Comparison of ENCODE assay signal across 8 cellular contexts in the genomic region with DNA sequence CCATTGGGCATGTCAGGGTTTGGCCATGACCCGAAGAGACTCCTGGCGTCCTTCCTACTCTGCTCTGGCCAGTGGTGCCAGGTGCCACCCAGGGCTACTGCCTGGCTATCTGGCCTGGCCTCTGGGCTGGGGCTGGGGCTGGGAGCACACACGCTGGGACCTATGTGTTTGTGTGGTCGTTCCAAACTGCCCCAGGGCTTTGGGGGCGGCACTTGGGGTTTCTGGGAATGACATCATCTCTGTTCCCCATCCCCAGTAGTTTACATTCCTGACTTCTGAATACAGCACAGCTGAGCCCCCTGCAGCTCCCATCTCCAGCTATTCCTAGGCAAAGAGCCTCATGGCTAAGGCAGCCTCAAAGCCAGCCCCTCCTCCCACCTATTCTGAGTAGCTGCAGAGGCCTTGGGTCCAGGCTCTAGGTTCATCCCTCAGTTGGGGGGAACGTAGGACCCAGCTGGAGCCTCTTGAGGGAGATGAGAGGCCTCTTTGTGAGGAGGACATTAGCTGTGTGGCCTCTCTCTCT. TPM values are rescaled to one million over a fixed set of nuclear protein-coding genes. Genes with fewer than 3 reads are reported as not detected.
DNase-seq lines count a peak whose midpoint lies in the region; FAIRE-seq lines count a peak whose summit lies in the region.
"Had no signal": no experiment of that assay in that cellular context is flagged by ENCODE, and none has a peak within 500 bp of the region (broad histone marks: within the 10 kb centered on the region; RNA-seq: fewer than 3 reads in every experiment).

No MANE protein-coding gene starts in this region.

- H3K27ac ChIP-seq in cingulate gyrus (ENCODE audit: low read depth, low read length) (peak overlapping the region; percentile 74), temporal lobe (ENCODE audit: low read depth, low read length) (peak overlapping the region; percentile 66)

- FAIRE-seq in HTR-8/SVneo (lab: Jason Lieb, UNC) (no peak), frontal cortex (lab: Jason Lieb, UNC) (no peak)

- in situ Hi-C loops in G401 (cut with HindIII; ENCODE audit: low sequenced_read_pairs), result no loop called here

- DNase-seq in HTR-8/SVneo (ENCODE audit: insufficient read length, low spot score) (peak; percentile 69), left kidney (ENCODE audit: low read depth, low spot score) (peak; percentile 20), frontal cortex (ENCODE audit: low spot score in 2 of 2) (no peak), G401 (ENCODE audit: low spot score) (no peak)
- no peak for DNase-seq in activated CD4-positive, alpha-beta T cell treated with anti-CD3 and anti-CD28 coated beads, Interleukin-2, amount 50 U/mL, for 48 hours
- DNase-seq: NCI-H1436 treated with DMSO at 0.1 percent for 48 hours had no signal

RNA-seq across cellular contexts. Expression of gene PLEKHO2, which starts 24.3 kb away (rescaled TPM):
- 4.9 TPM for total RNA-seq in temporal lobe
- 4.5 TPM for total RNA-seq in frontal cortex
- total RNA-seq in G401 (2014; rRNA removed; shearing (Covaris generic)), result 16.1 and 17.4 TPM in 2 replicates

RNA-seq across cellular contexts. Expression of gene PIF1, which starts 40.6 kb away (rescaled TPM):
- total RNA-seq in temporal lobe, result 1.2 TPM
- total RNA-seq in frontal cortex, result 0.82 TPM
- total RNA-seq in G401 (2014; rRNA removed; shearing (Covaris generic)), result 23.0 and 37.9 TPM in 2 replicates

RNA-seq across cellular contexts. Expression of gene ANKDD1A, which starts 45.6 kb away (rescaled TPM):
- total RNA-seq in temporal lobe (12.0 TPM), frontal cortex (13.9 TPM)
- 0.92 and 0.95 TPM in 2 replicates for total RNA-seq in G401 (2014; rRNA removed; shearing (Covaris generic))

Comparison
In these comparisons a context has a peak if more than half of its experiments do, and no peak if none do; other contexts are left out.
1. DNase-seq: peak in HTR-8/SVneo (single experiment) and left kidney (single experiment); none in frontal cortex (0 of 2), G401 (single experiment) and activated CD4-positive, alpha-beta T cell treated with anti-CD3 and anti-CD28 coated beads, Interleukin-2, amount 50 U/mL, for 48 hours (0 of 2).
2. RNA of gene PIF1, which starts 40.6 kb away (total RNA-seq): 23.0 to 37.9 TPM in G401; 1.2 TPM in temporal lobe (single experiment) and 0.82 TPM in frontal cortex (single experiment); every median in the first group is over 10 times any median in the second.